22 cellular contexts compared by ENCODE assay signal in genomic region chr18:23890589-23890988, GRCh38.
A peak's percentile ranks its signal among the peaks of the same experiment; 100 is the strongest.
DNase-seq lines count a peak whose midpoint lies in the region; ATAC-seq, FAIRE-seq and TF ChIP-seq lines count a peak whose summit lies in the region.
"Had no signal": no experiment of that assay in that cellular context is flagged by ENCODE, and none has a peak within 500 bp of the region (broad histone marks: within the 10 kb centered on the region; RNA-seq: fewer than 3 reads in every experiment).

No MANE protein-coding gene starts in this region.

- BruUV-seq in endothelial cell of umbilical vein (replicated peaks; lab: Mats Ljungman, UMichigan) = no TSS peak

- CTCF ChIA-PET in endothelial cell of umbilical vein (lab: Charles Lee) = interaction anchor here (1.2 to 1.9 kb wide), 2 partner anchors 19 to 28 kb away, joined by 3 to 7 read pairs; no protein-coding TSS in a partner anchor

- no peaks in the 10 kb centered on the region for H3K36me3 ChIP-seq in endothelial cell of umbilical vein (ENCODE audit: control insufficient read depth in 2 of 2, extremely low read depth in 1 of 2, insufficient read depth in 2 of 2, low read length in 2 of 2)
- H3K36me3 ChIP-seq in uterus = no peaks in the 10 kb centered on the region
- H3K36me3 ChIP-seq: BLaER1, gastrocnemius medialis, sigmoid colon, WERI-Rb-1 had no signal

- DNase-seq in EH (ENCODE audit: low read depth) (peak; percentile 88), NCI-H226 (peak; percentile 34), endothelial cell of umbilical vein (ENCODE audit: low read depth, low spot score) (no peak), renal cortical epithelial cell (ENCODE audit: low read depth) (peak; percentile 77), uterus (no peak), DMS153 (lab: John Stamatoyannopoulos, UW) (no peak)
- DNase-seq: anterior cingulate cortex; DMS53; gastrocnemius medialis; Kasumi-1; NCI-H2029 treated with DMSO at 0.1 percent for 48 hours; NCI-H69; sigmoid colon; stimulated activated CD4-positive, alpha-beta T cell treated with anti-CD3 and anti-CD28 coated beads, Interleukin-4, amount 100 ng/mL, for 24 hours; T-cell; tibial artery; WERI-Rb-1 had no signal

- ATAC-seq in GM18511 (IDR thresholded peaks at IDR 0.05; ENCODE audit: unreplicated experiment) = no peak
- ATAC-seq in HG02885 (IDR thresholded peaks at IDR 0.05; ENCODE audit: poor library complexity, unreplicated experiment) = no peak
- ATAC-seq: activated T-helper 17 cell treated with anti-CD3 and anti-CD28 coated beads, Interleukin-2, amount 50 U/mL, for 72 hours; gastrocnemius medialis; T-cell had no signal

- H4K20me1 ChIP-seq in endothelial cell of umbilical vein (replicated peaks; ENCODE audit: control insufficient read depth, extremely low read depth, insufficient read depth, low read length) = no peaks in the 10 kb centered on the region
- H4K20me1 ChIP-seq: BLaER1 had no signal

- intact Hi-C loops in endothelial cell of umbilical vein (cut with micrococcal nuclease) (no loop called here), uterus (cut with DNase I; ENCODE audit: low total_unique reads) (no loop called here)

- H3K4me2 ChIP-seq in endothelial cell of umbilical vein (ENCODE audit: insufficient read depth, low read length) = no peak overlapping the region
- H3K4me2 ChIP-seq: BLaER1 had no signal

- H2AFZ ChIP-seq in endothelial cell of umbilical vein (ENCODE audit: low read depth, low read length) = no peak overlapping the region

- TF ChIP-seq CTCF in endothelial cell of umbilical vein (IDR thresholded peaks at IDR 0.05; ENCODE audit: extremely low read depth in 1 of 2, insufficient read depth in 1 of 2, low read depth in 1 of 2, low read length in 2 of 2) (no peak), uterus (IDR thresholded peaks at IDR 0.05) (no peak)

- H3K9me1 ChIP-seq in endothelial cell of umbilical vein (replicated peaks; ENCODE audit: control insufficient read depth, extremely low read depth, insufficient read depth, low read length) = no peaks in the 10 kb centered on the region

- H3K79me2 ChIP-seq in endothelial cell of umbilical vein (ENCODE audit: control insufficient read depth, insufficient read depth, low read length) = no peaks in the 10 kb centered on the region

- no peaks in the 10 kb centered on the region for H3K27me3 ChIP-seq in endothelial cell of umbilical vein (ENCODE audit: control insufficient read depth in 2 of 2, insufficient read depth in 2 of 2, low read length in 2 of 2)
- no peaks in the 10 kb centered on the region for H3K27me3 ChIP-seq in uterus
- H3K27me3 ChIP-seq: BLaER1, gastrocnemius medialis, sigmoid colon, tibial artery had no signal

- no peaks in the 10 kb centered on the region for H3K4me1 ChIP-seq in endothelial cell of umbilical vein (ENCODE audit: control insufficient read depth, extremely low read depth, insufficient read depth, low read length)
- no peaks in the 10 kb centered on the region for H3K4me1 ChIP-seq in uterus
- H3K4me1 ChIP-seq: gastrocnemius medialis, sigmoid colon had no signal

- TF ChIP-seq POLR2A in endothelial cell of umbilical vein (IDR thresholded peaks at IDR 0.05; ENCODE audit: low read depth, low read length) (no peak), uterus (IDR thresholded peaks at IDR 0.05) (no peak)

- no peak overlapping the region for H3K9ac ChIP-seq in endothelial cell of umbilical vein (replicated peaks; ENCODE audit: extremely low read depth, insufficient read depth, low read length)
- H3K9ac ChIP-seq: BLaER1 had no signal

- H3K9me3 ChIP-seq in endothelial cell of umbilical vein (replicated peaks; ENCODE audit: control insufficient read depth, insufficient read depth, low read length) (no peaks in the 10 kb centered on the region), uterus (no peaks in the 10 kb centered on the region)
- H3K9me3 ChIP-seq: gastrocnemius medialis, sigmoid colon, tibial artery had no signal

- no peak for FAIRE-seq in endothelial cell of umbilical vein (lab: Jason Lieb, UNC)
- FAIRE-seq: H1 had no signal

- dilution Hi-C loops in endothelial cell of umbilical vein (cut with MboI; ENCODE audit: extremely low pct_ligation_motif_present, low sequenced_read_pairs) = no loop called here

- no peak overlapping the region for H3K27ac ChIP-seq in endothelial cell of umbilical vein (ENCODE audit: insufficient read depth, low read depth, low read length)
- H3K27ac ChIP-seq in uterus = no peak overlapping the region
- H3K27ac ChIP-seq: BLaER1, gastrocnemius medialis, sigmoid colon, tibial artery, WERI-Rb-1 had no signal

- no peak overlapping the region for H3K4me3 ChIP-seq in endothelial cell of umbilical vein (replicated peaks in 1 of 3; ENCODE audit: insufficient read depth in 1 of 3, low read depth in 1 of 3, low read length in 3 of 3)
- H3K4me3 ChIP-seq in uterus = no peak overlapping the region
- H3K4me3 ChIP-seq: BLaER1, gastrocnemius medialis, sigmoid colon, tibial artery had no signal

- POLR2A ChIA-PET in endothelial cell of umbilical vein (lab: Charles Lee) = no interaction called here

TF ChIP-seq in endothelial cell of umbilical vein, 7 proteins besides CTCF, POLR2A, EP300 and RAD21:
- TF ChIP-seq POLR2AphosphoS5 (IDR thresholded peaks at IDR 0.05; ENCODE audit: insufficient read depth, low read depth, low read length) = no peak
- TF ChIP-seq GATA2 (IDR thresholded peaks at IDR 0.05; ENCODE audit: insufficient read depth, insufficient read length, low read depth, low read length) = peak; percentile 29

Comparison
In these comparisons a context has a peak if more than half of its experiments do, and no peak if none do; other contexts are left out.
1. DNase-seq: peak in EH (single experiment), NCI-H226 (single experiment) and renal cortical epithelial cell (single experiment); none in endothelial cell of umbilical vein (single experiment), uterus (0 of 2) and DMS153 (single experiment).